In genomic region chr21:46269466-46269865, GRCh38 we compare ENCODE assay signal across 22 cellular contexts.
"Had no signal": no experiment of that assay in that cellular context is flagged by ENCODE, and none has a peak within 500 bp of the region (broad histone marks: within the 10 kb centered on the region; RNA-seq: fewer than 3 reads in every experiment).

No MANE protein-coding gene starts in this region.

- H3K4me3 ChIP-seq: body of pancreas, colonic mucosa, gastrocnemius medialis, heart left ventricle, mucosa of descending colon, neural progenitor cell, prostate gland, skin epidermis, tibial nerve had no signal

- H3K9ac ChIP-seq: neural progenitor cell had no signal

- H3K4me1 ChIP-seq: body of pancreas, colonic mucosa, gastrocnemius medialis, heart left ventricle, neural progenitor cell, prostate gland, tibial nerve had no signal

- H3K4me2 ChIP-seq: neural progenitor cell had no signal

- H3K27me3 ChIP-seq: body of pancreas, colonic mucosa, gastrocnemius medialis, heart left ventricle, neural progenitor cell, tibial nerve had no signal

- H3K36me3 ChIP-seq: neural progenitor cell had no signal

- H2AFZ ChIP-seq: neural progenitor cell had no signal

- DNase-seq: activated CD4-positive, alpha-beta T cell treated with anti-CD3 and anti-CD28 coated beads, Interleukin-2, amount 10 ng/mL, durations not matched to agents 24 days and 14 days; activated CD8-positive, alpha-beta T cell treated with anti-CD3 and anti-CD28 coated beads for 36 hours; activated naive CD4-positive, alpha-beta T cell treated with Interleukin-2 at 50 U/mL for 16 hours; activated naive CD8-positive, alpha-beta T cell treated with anti-CD3 and anti-CD28 coated beads, Interleukin-2, amount 10 ng/mL, durations not matched to agents 7 days and 5 days; activated T-cell treated with anti-CD3 and anti-CD28 coated beads, Interleukin-2, amount 50 U/mL, for 24 hours; amygdala; body of pancreas; colonic mucosa; gastrocnemius medialis; heart left ventricle; immature natural killer cell; left cardiac atrium; mesenchymal stem cell; mucosa of descending colon; naive thymus-derived CD4-positive, alpha-beta T cell; right cardiac atrium; stimulated activated CD4-positive, alpha-beta T cell treated with anti-CD3 and anti-CD28 coated beads, Interleukin-2, amount 100 ng/mL, for 48 hours; T-helper 9 cell had no signal

- H3K27ac ChIP-seq: body of pancreas, colonic mucosa, gastrocnemius medialis, heart left ventricle, neural progenitor cell, prostate gland, skin epidermis, tibial nerve had no signal

- ATAC-seq: activated CD8-positive, alpha-beta T cell treated with anti-CD3 and anti-CD28 coated beads for 36 hours; body of pancreas; gastrocnemius medialis; heart left ventricle; left cardiac atrium; mucosa of descending colon; naive thymus-derived CD4-positive, alpha-beta T cell; right cardiac atrium had no signal

- H3K9me3 ChIP-seq: body of pancreas, colonic mucosa, gastrocnemius medialis, heart left ventricle, mucosa of descending colon, prostate gland, tibial nerve had no signal
